Comparison of ENCODE assay signal across 1 cellular context in genomic region chr16:30378236-30379164, GRCh38.
TF ChIP-seq lines count a peak whose summit lies in the region.

No MANE protein-coding gene starts in this region.

TF ChIP-seq in K562, 482 proteins besides CTCF, POLR2A, EP300 and RAD21 (continued from another document and continues in another):
- TF ChIP-seq FOXO4 (CRISPR knock-in tag; IDR thresholded peaks at IDR 0.05) (no peak), SMARCA5 (IDR thresholded peaks at IDR 0.05) (peak; percentile 83), XRCC3 (IDR thresholded peaks at IDR 0.05) (no peak), NONO (IDR thresholded peaks at IDR 0.05; ENCODE audit: low read depth in 2 of 2, low read length in 1 of 2) (no peak), CHCHD3 (CRISPR knock-in tag; IDR thresholded peaks at IDR 0.05) (no peak), SMAD4 (CRISPR knock-in tag; conservative IDR thresholded peaks at IDR 0.05) (0 out of 2 replicates have a peak, but pooled peaks have one; percentile 1), BRD9 (IDR thresholded peaks at IDR 0.05; ENCODE audit: low read depth, partially characterized antibody) (peak; percentile 24), ZNF134 (CRISPR knock-in tag; conservative IDR thresholded peaks at IDR 0.05) (peak; percentile 37; the same call in 1 of the 2 replicates), HDAC2 (IDR thresholded peaks at IDR 0.05) (peak; percentile 72), CBFA2T3 (IDR thresholded peaks at IDR 0.05) (no peak; the same call in 1 of the 2 replicates), FOXK2 (conservative IDR thresholded peaks at IDR 0.05 in 1 of 2, IDR thresholded peaks at IDR 0.05 in 1 of 2; ENCODE audit: low read depth in 2 of 2) (peak in 1 of 2 experiments; percentile 13; a peak in 1 of 4 replicates), LEF1 (IDR thresholded peaks at IDR 0.05) (no peak), SP2 (IDR thresholded peaks at IDR 0.05; ENCODE audit: extremely low read depth, low read depth, low read length, poor library complexity, severe bottlenecking) (no peak), POLR2B (IDR thresholded peaks at IDR 0.05; ENCODE audit: low read depth, partially characterized antibody) (peak; percentile 56), CXXC5 (CRISPR knock-in tag; IDR thresholded peaks at IDR 0.05) (peak; percentile 31; the same call in 1 of the 2 replicates), NFIC (IDR thresholded peaks at IDR 0.05) (peak; percentile 31; the same call in 1 of the 2 replicates), ZNF785 (CRISPR knock-in tag; IDR thresholded peaks at IDR 0.05) (no peak), SMARCE1 (IDR thresholded peaks at IDR 0.05) (no peak), MTA1 (IDR thresholded peaks at IDR 0.05; ENCODE audit: borderline replicate concordance) (0 out of 2 replicates have a peak, but pooled peaks have one; percentile 54), ZBTB34 (CRISPR knock-in tag; IDR thresholded peaks at IDR 0.05) (no peak), XRCC5 (IDR thresholded peaks at IDR 0.05; ENCODE audit: low read depth, low read length) (no peak), FIP1L1 (IDR thresholded peaks at IDR 0.05; ENCODE audit: low read depth, low read length, poor library complexity, severe bottlenecking) (peak; percentile 66), MAZ (CRISPR knock-in tag; conservative IDR thresholded peaks at IDR 0.05 in 1 of 2, IDR thresholded peaks at IDR 0.05 in 1 of 2) (peak; percentile 66 to 69), CSDE1 (IDR thresholded peaks at IDR 0.05) (no peak), MBD1 (CRISPR knock-in tag; IDR thresholded peaks at IDR 0.05) (no peak), TAF9B (IDR thresholded peaks at IDR 0.05; ENCODE audit: partially characterized antibody) (no peak), ZNF41 (CRISPR knock-in tag; conservative IDR thresholded peaks at IDR 0.05) (no peak), CHD2 (IDR thresholded peaks at IDR 0.05; ENCODE audit: low read depth, low read length) (peak; percentile 22; the same call in 1 of the 2 replicates), KLF1 (tag; IDR thresholded peaks at IDR 0.05) (no peak), FOXA1 (IDR thresholded peaks at IDR 0.05; ENCODE audit: borderline replicate concordance) (no peak), HDAC1 (IDR thresholded peaks at IDR 0.05) (peak in 1 of 2 experiments; percentile 92; a peak in 2 of 4 replicates), ZNF431 (CRISPR knock-in tag; IDR thresholded peaks at IDR 0.05) (0 out of 2 replicates have a peak, but pooled peaks have one; percentile 23), PTTG1 (tag; IDR thresholded peaks at IDR 0.05; ENCODE audit: low read depth) (no peak), BRD4 (IDR thresholded peaks at IDR 0.05) (peak; percentile 6; the same call in 1 of the 2 replicates), ZNF609 (CRISPR knock-in tag; IDR thresholded peaks at IDR 0.05; ENCODE audit: borderline replicate concordance) (peak; percentile 53; the same call in 1 of the 2 replicates), ZNF224 (CRISPR knock-in tag; IDR thresholded peaks at IDR 0.05) (no peak), TCF7L2 (IDR thresholded peaks at IDR 0.05; ENCODE audit: low read depth, low read length) (no peak), GTF2B (IDR thresholded peaks at IDR 0.05; ENCODE audit: extremely low read depth, insufficient read length) (no peak), MYNN (IDR thresholded peaks at IDR 0.05) (no peak), MYNN (CRISPR knock-in tag; IDR thresholded peaks at IDR 0.05) (no peak), POLR3G (IDR thresholded peaks at IDR 0.05; ENCODE audit: extremely low read depth, insufficient read length, insufficient replicate concordance) (no peak), ZNF232 (CRISPR knock-in tag; IDR thresholded peaks at IDR 0.05) (no peak), ESRRB (CRISPR knock-in tag; IDR thresholded peaks at IDR 0.05; ENCODE audit: borderline replicate concordance) (no peak), DDX20 (tag; IDR thresholded peaks at IDR 0.05; ENCODE audit: low read depth) (no peak), EHMT2 (IDR thresholded peaks at IDR 0.05) (no peak), NR3C1 (CRISPR knock-in tag; IDR thresholded peaks at IDR 0.05) (no peak), ZNF384 (IDR thresholded peaks at IDR 0.05; ENCODE audit: low read depth, low read length) (no peak), SFPQ (IDR thresholded peaks at IDR 0.05; ENCODE audit: low read depth, low read length) (no peak), NELFE (IDR thresholded peaks at IDR 0.05; ENCODE audit: insufficient read depth, insufficient read length) (no peak), HBP1 (CRISPR knock-in tag; IDR thresholded peaks at IDR 0.05) (0 out of 2 replicates have a peak, but pooled peaks have one; percentile 39), WHSC1 (IDR thresholded peaks at IDR 0.05; ENCODE audit: low read length) (no peak), FOXJ2 (tag; IDR thresholded peaks at IDR 0.05) (no peak), MXD1 (CRISPR knock-in tag; IDR thresholded peaks at IDR 0.05; ENCODE audit: borderline replicate concordance, poor library complexity, severe bottlenecking) (no peak), CBX8 (IDR thresholded peaks at IDR 0.05; ENCODE audit: borderline replicate concordance, extremely low read depth, low read depth, low read length, poor library complexity, severe bottlenecking) (no peak), KDM5B (IDR thresholded peaks at IDR 0.05; ENCODE audit: insufficient replicate concordance, low read depth, low read length) (peak; percentile 69), FOXA3 (CRISPR knock-in tag; conservative IDR thresholded peaks at IDR 0.05 in 1 of 2, IDR thresholded peaks at IDR 0.05 in 1 of 2) (no peak; a peak in 1 of 4 replicates), RNF2 (IDR thresholded peaks at IDR 0.05) (no peak; the same call in 1 of the 2 replicates), ZZZ3 (IDR thresholded peaks at IDR 0.05) (no peak; the same call in none of the 2 replicates), MIER1 (IDR thresholded peaks at IDR 0.05; ENCODE audit: low read depth) (no peak), NCOA2 (IDR thresholded peaks at IDR 0.05; ENCODE audit: partially characterized antibody in 2 of 2) (no peak), EWSR1 (IDR thresholded peaks at IDR 0.05; ENCODE audit: borderline replicate concordance, low read depth, partially characterized antibody) (no peak)
